ENCODE assay signal across 8 cellular contexts in the genomic region with DNA sequence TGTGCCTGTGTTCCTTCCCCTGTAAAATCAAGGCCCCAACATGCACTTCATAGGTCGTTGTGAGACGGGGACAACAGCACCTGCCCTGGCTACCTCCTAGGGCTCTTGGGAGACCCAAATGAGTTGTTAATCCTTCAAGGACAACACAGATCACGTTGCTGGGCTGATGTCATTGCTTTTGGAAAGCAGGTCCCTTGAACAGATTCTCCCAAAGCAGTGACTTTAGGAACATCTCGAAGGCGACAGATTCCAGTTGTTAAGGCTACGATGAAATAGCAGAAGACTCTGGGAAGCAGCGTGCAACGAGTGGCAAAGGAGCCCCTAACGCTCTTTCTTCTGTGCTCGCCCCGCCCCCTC. TPM values are rescaled to one million over a fixed set of nuclear protein-coding genes. Genes with fewer than 3 reads are reported as not detected.
DNase-seq lines count a peak whose midpoint lies in the region; ATAC-seq lines count a peak whose summit lies in the region.

No MANE protein-coding gene starts in this region.

- DNase-seq in DMS53 treated with DMSO at 0.1 percent for 48 hours (lab: John Stamatoyannopoulos, UW; ENCODE audit: unreplicated experiment) (peak; percentile 86), putamen (ENCODE audit: low spot score) (no peak), NCI-H69 (lab: John Stamatoyannopoulos, UW) (no peak)
- DNase-seq in activated naive CD8-positive, alpha-beta T cell treated with anti-CD3 and anti-CD28 coated beads, Interleukin-2, amount 10 ng/mL, durations not matched to agents 7 days and 5 days: no peak

- H3K9me3 ChIP-seq in muscle layer of duodenum (ENCODE audit: control insufficient read depth in 1 of 2, low read length in 2 of 2): no peaks in the 10 kb centered on the region

- H3K27ac Mint-ChIP-seq in activated naive CD8-positive, alpha-beta T cell treated with anti-CD3 and anti-CD28 coated beads, Interleukin-2, amount 10 ng/mL, durations not matched to agents 7 days and 5 days: no peak overlapping the region

- peaks cover 9 to 15% of the 10 kb centered on the region in 2 donors for H3K4me1 ChIP-seq in muscle layer of duodenum (ENCODE audit: control insufficient read depth in 1 of 2, insufficient read depth in 2 of 2, low read length in 2 of 2)

- H3K9me3 Mint-ChIP-seq in activated naive CD8-positive, alpha-beta T cell treated with anti-CD3 and anti-CD28 coated beads, Interleukin-2, amount 10 ng/mL, durations not matched to agents 7 days and 5 days: peaks cover 2% of the 10 kb centered on the region

- H3K4me3 Mint-ChIP-seq in activated naive CD8-positive, alpha-beta T cell treated with anti-CD3 and anti-CD28 coated beads, Interleukin-2, amount 10 ng/mL, durations not matched to agents 7 days and 5 days: peak overlapping the region; percentile 95

- no peak overlapping the region for H3K27ac ChIP-seq in muscle layer of duodenum (ENCODE audit: low read length)

- peaks cover 20% of the 10 kb centered on the region for H3K4me1 Mint-ChIP-seq in activated naive CD8-positive, alpha-beta T cell treated with anti-CD3 and anti-CD28 coated beads, Interleukin-2, amount 10 ng/mL, durations not matched to agents 7 days and 5 days

- no peaks in the 10 kb centered on the region for H3K36me3 ChIP-seq in muscle layer of duodenum (ENCODE audit: control insufficient read depth in 1 of 2, insufficient read depth in 2 of 2, low read length in 2 of 2)

- H3K27me3 ChIP-seq in muscle layer of duodenum (ENCODE audit: low read depth, low read length): no peaks in the 10 kb centered on the region

- H3K4me3 ChIP-seq in muscle layer of duodenum (ENCODE audit: low read depth in 1 of 2, low read length in 2 of 2): peak overlapping the region; percentile 71

- peak; percentile 8 for ATAC-seq in HG02885 (IDR thresholded peaks at IDR 0.05; ENCODE audit: poor library complexity, unreplicated experiment)
- ATAC-seq in activated naive CD8-positive, alpha-beta T cell treated with anti-CD3 and anti-CD28 coated beads, Interleukin-2, amount 10 ng/mL, durations not matched to agents 7 days and 5 days (ENCODE audit: low read depth): peak; percentile 14
- ATAC-seq in HG02840 (IDR thresholded peaks at IDR 0.05; ENCODE audit: low FRiP score, unreplicated experiment): no peak
- no peak for ATAC-seq in HG03108 (IDR thresholded peaks at IDR 0.05; ENCODE audit: unreplicated experiment)

- POLR2A ChIA-PET in activated naive CD8-positive, alpha-beta T cell treated with anti-CD3 and anti-CD28 coated beads, Interleukin-2, amount 10 ng/mL, durations not matched to agents 7 days and 5 days (lab: Charles Lee): interaction anchor here (1.0 to 1.7 kb wide), 3 partner anchors 12 to 27 kb away, joined by 3 to 13 read pairs (median 3); partner anchors contain the start of gene MAP1LC3B2

- H3K27me3 Mint-ChIP-seq in activated naive CD8-positive, alpha-beta T cell treated with anti-CD3 and anti-CD28 coated beads, Interleukin-2, amount 10 ng/mL, durations not matched to agents 7 days and 5 days: peaks cover 3% of the 10 kb centered on the region

- H3K36me3 Mint-ChIP-seq in activated naive CD8-positive, alpha-beta T cell treated with anti-CD3 and anti-CD28 coated beads, Interleukin-2, amount 10 ng/mL, durations not matched to agents 7 days and 5 days: no peaks in the 10 kb centered on the region

RNA-seq across cellular contexts. Expression of gene MAP1LC3B2, which starts 26.2 kb away (rescaled TPM):
- under 1 TPM; 0.85 to 0.89 TPM for total RNA-seq in activated naive CD8-positive, alpha-beta T cell treated with anti-CD3 and anti-CD28 coated beads, Interleukin-2, amount 10 ng/mL, durations not matched to agents 7 days and 5 days

Comparison
In these comparisons a context has a peak if more than half of its experiments do, and no peak if none do; other contexts are left out.
1. ATAC-seq: peak in HG02885 (single experiment) and activated naive CD8-positive, alpha-beta T cell treated with anti-CD3 and anti-CD28 coated beads, Interleukin-2, amount 10 ng/mL, durations not matched to agents 7 days and 5 days (single experiment); none in HG02840 (single experiment) and HG03108 (single experiment).